In genomic region chr17:21653211-21653610, GRCh38 we compare ENCODE assay signal across 6 cellular contexts. TPM values are rescaled to one million over a fixed set of nuclear protein-coding genes. Genes with fewer than 3 reads are reported as not detected.
"Had no signal": no experiment of that assay in that cellular context is flagged by ENCODE, and none has a peak within 500 bp of the region (broad histone marks: within the 10 kb centered on the region; RNA-seq: fewer than 3 reads in every experiment).

No MANE protein-coding gene starts in this region.

RNA-seq across cellular contexts. Expression of gene KCNJ18, which starts 39.1 kb away (rescaled TPM):
- total RNA-seq: GM23248, GM23338, H1, H7, H9, HFFc6 had no signal
